17 cellular contexts compared by ENCODE assay signal in the genomic region with DNA sequence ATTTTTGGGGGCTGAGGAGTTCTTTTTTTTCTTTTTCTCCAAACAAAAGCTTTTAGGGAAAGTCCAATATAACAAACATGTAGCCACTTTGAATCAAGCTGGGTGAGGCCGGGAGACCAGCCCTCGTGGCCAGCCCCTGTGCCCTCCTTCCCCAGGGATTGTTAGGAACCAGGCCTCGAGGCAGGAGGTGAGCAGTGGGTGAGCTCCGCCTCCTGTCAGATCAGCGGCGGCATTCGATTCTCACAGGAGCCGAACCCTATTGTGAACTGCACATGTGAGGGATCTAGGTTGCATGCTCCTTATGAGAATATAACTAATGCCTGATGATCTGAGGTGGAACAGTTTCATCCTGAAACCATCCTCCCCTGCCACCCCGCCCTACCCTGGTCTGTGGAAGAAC. TPM values are rescaled to one million over a fixed set of nuclear protein-coding genes. Genes with fewer than 3 reads are reported as not detected.
"Had no signal": no experiment of that assay in that cellular context is flagged by ENCODE, and none has a peak within 500 bp of the region (broad histone marks: within the 10 kb centered on the region; RNA-seq: fewer than 3 reads in every experiment).

No MANE protein-coding gene starts in this region.

- H3K4me1 ChIP-seq: colonic mucosa, tibial nerve had no signal

- H3K27ac ChIP-seq: colonic mucosa, hepatocyte, ovary, tibial nerve had no signal

- DNase-seq: cerebellar nuclear complex; colonic mucosa; dermis blood vessel endothelial cell; effector CD4-positive, alpha-beta T cell; foreskin melanocyte; left colon; mammary epithelial cell; mucosa of descending colon; naive thymus-derived CD8-positive, alpha-beta T cell; ovary; right cardiac atrium; small intestine; stimulated activated CD4-positive, alpha-beta T cell treated with anti-CD3 and anti-CD28 coated beads, Interleukin-12 subunit alpha, Interleukin-12 subunit beta, amount 100 ng/mL, for 4 hours; stimulated activated naive CD4-positive, alpha-beta T cell had no signal

- H3K36me3 ChIP-seq: colonic mucosa, ovary had no signal

- H3K9me3 ChIP-seq: colonic mucosa, mucosa of descending colon, ovary had no signal

- H3K4me1 Mint-ChIP-seq: naive thymus-derived CD8-positive, alpha-beta T cell had no signal

- H3K4me3 ChIP-seq: colonic mucosa, hepatocyte, mucosa of descending colon, ovary, tibial nerve had no signal

- H3K27me3 Mint-ChIP-seq: naive thymus-derived CD8-positive, alpha-beta T cell had no signal

- H3K4me3 Mint-ChIP-seq: naive thymus-derived CD8-positive, alpha-beta T cell had no signal

- H3K27ac Mint-ChIP-seq: naive thymus-derived CD8-positive, alpha-beta T cell had no signal

- H3K27me3 ChIP-seq: colonic mucosa, hepatocyte, ovary, tibial nerve had no signal

- ATAC-seq: left colon; mucosa of descending colon; naive thymus-derived CD8-positive, alpha-beta T cell; right cardiac atrium had no signal

RNA-seq across cellular contexts. Expression of gene TTC22, which starts 41.8 kb away (rescaled TPM):
- total RNA-seq: tibial nerve had no signal
- polyA plus RNA-seq: neural cell had no signal
